16 cellular contexts compared by ENCODE assay signal in the genomic region with DNA sequence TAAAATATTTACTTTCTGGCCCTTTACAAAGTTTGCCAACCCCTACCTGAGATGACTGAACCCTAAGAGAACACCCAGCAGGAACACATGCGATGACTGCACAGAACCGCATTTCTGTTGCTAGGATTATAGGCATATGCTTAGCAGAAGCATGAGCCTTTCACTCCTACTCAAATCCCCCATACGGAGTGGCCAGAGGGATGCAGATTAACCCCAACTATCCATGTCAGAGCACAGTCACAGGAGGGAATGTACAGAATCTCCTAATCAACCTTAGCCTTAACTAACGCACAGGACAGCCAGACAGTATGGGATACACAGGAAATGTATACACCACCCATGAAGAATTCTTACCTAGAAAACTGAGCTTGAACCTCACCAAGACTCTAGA. TPM values are rescaled to one million over a fixed set of nuclear protein-coding genes. Genes with fewer than 3 reads are reported as not detected.
DNase-seq lines count a peak whose midpoint lies in the region; ATAC-seq and TF ChIP-seq lines count a peak whose summit lies in the region.
"Had no signal": no experiment of that assay in that cellular context is flagged by ENCODE, and none has a peak within 500 bp of the region (broad histone marks: within the 10 kb centered on the region; RNA-seq: fewer than 3 reads in every experiment).

No MANE protein-coding gene starts in this region.

- no TSS peak for BruUV-seq in MCF 10A (replicated peaks; lab: Mats Ljungman, UMichigan)

- H3K4me1 ChIP-seq in HUES6 (ENCODE audit: control insufficient read depth, insufficient read depth, low read length) (peaks cover 19% of the 10 kb centered on the region), neutrophil (ENCODE audit: control insufficient read depth in 1 of 2, insufficient read depth in 1 of 2, low read depth in 1 of 2, low read length in 1 of 2) (peaks cover 66 to 67% of the 10 kb centered on the region in 2 experiments), ovary (ENCODE audit: insufficient read depth) (peaks cover 10% of the 10 kb centered on the region)

- H3K4me1 Mint-ChIP-seq in T-helper 2 cell treated with Interferon-gamma antibody and Interleukin-4, amounts not matched to agents 5 μg/mL and 100 μg/mL, for 36 hours (ENCODE audit: low read depth) = peaks cover 54% of the 10 kb centered on the region
- H3K4me1 Mint-ChIP-seq in MCF 10A (ENCODE audit: insufficient read depth, unreplicated experiment) = peaks cover 53% of the 10 kb centered on the region

- H3K36me3 ChIP-seq in HUES6 (ENCODE audit: control insufficient read depth, insufficient read depth, low read length) (peaks cover 74% of the 10 kb centered on the region), neutrophil (peaks cover 5% of the 10 kb centered on the region), ovary (no peaks in the 10 kb centered on the region)

- TF ChIP-seq CTCF in neutrophil (IDR thresholded peaks at IDR 0.05) = no peak
- no peak for TF ChIP-seq CTCF in MCF 10A (IDR thresholded peaks at IDR 0.05; ENCODE audit: unreplicated experiment)
- TF ChIP-seq CTCF in ovary (IDR thresholded peaks at IDR 0.05) = no peak

- H3K27ac ChIP-seq in HUES6 (ENCODE audit: low read depth, low read length) (no peak overlapping the region), neutrophil (peak overlapping the region; percentile 68), ovary (no peak overlapping the region)
- H3K27ac ChIP-seq: coronary artery, upper lobe of left lung had no signal

- CTCF ChIA-PET in MCF 10A (lab: Yijun Ruan, JAX) = interaction anchor here (3.1 kb wide), 1 partner anchor 16 kb away, joined by 15 read pairs; no protein-coding TSS in a partner anchor

- H3K9ac ChIP-seq in HUES6 (ENCODE audit: low read length) = peak overlapping the region; percentile 22

- intact Hi-C loops in MCF 10A (cut with micrococcal nuclease) = no loop called here
- intact Hi-C loops in ovary (cut with DNase I) = no loop called here

- H3K27me3 Mint-ChIP-seq in T-helper 2 cell treated with Interferon-gamma antibody and Interleukin-4, amounts not matched to agents 5 μg/mL and 100 μg/mL, for 36 hours (ENCODE audit: low read depth) = no peaks in the 10 kb centered on the region
- no peaks in the 10 kb centered on the region for H3K27me3 Mint-ChIP-seq in MCF 10A (ENCODE audit: insufficient read depth, unreplicated experiment)
- H3K27me3 Mint-ChIP-seq: naive thymus-derived CD4-positive, alpha-beta T cell had no signal

- TF ChIP-seq POLR2A in ovary (IDR thresholded peaks at IDR 0.05) = no peak

- POLR2A ChIA-PET in MCF 10A (lab: Yijun Ruan, JAX) = no interaction called here

- H3K27ac Mint-ChIP-seq in T-helper 2 cell treated with Interferon-gamma antibody and Interleukin-4, amounts not matched to agents 5 μg/mL and 100 μg/mL, for 36 hours = peak overlapping the region; percentile 62
- H3K27ac Mint-ChIP-seq in MCF 10A (ENCODE audit: low read depth, unreplicated experiment) = no peak overlapping the region

- no peak for DNase-seq in T-helper 2 cell treated with Interferon-gamma antibody and Interleukin-4, amounts not matched to agents 5 μg/mL and 100 μg/mL, for 36 hours (ENCODE audit: low spot score)
- DNase-seq in T-helper 2 cell = no peak
- DNase-seq in amniotic epithelial cell (ENCODE audit: low read depth) = peak; percentile 57
- no peak for DNase-seq in MCF 10A (ENCODE audit: unreplicated experiment)
- no peak for DNase-seq in ovary
- DNase-seq: 8988T; amniotic stem cell; naive thymus-derived CD4-positive, alpha-beta T cell; NCI-H1417 treated with DMSO at 0.1 percent for 48 hours; stimulated activated CD8-positive, alpha-beta memory T cell treated with anti-CD3 and anti-CD28 coated beads, Interleukin-4, amount 100 ng/mL, for 48 hours; upper lobe of left lung had no signal

- H3K4me3 Mint-ChIP-seq in T-helper 2 cell treated with Interferon-gamma antibody and Interleukin-4, amounts not matched to agents 5 μg/mL and 100 μg/mL, for 36 hours = peak overlapping the region; percentile 53
- H3K4me3 Mint-ChIP-seq in MCF 10A (ENCODE audit: unreplicated experiment) = no peak overlapping the region

- ATAC-seq in GM18909 (IDR thresholded peaks at IDR 0.05; ENCODE audit: poor library complexity, unreplicated experiment) = no peak
- ATAC-seq: esophagus mucosa; naive thymus-derived CD4-positive, alpha-beta T cell had no signal

- peaks cover 37% of the 10 kb centered on the region for H3K36me3 Mint-ChIP-seq in T-helper 2 cell treated with Interferon-gamma antibody and Interleukin-4, amounts not matched to agents 5 μg/mL and 100 μg/mL, for 36 hours (ENCODE audit: low read depth)
- peaks cover 52% of the 10 kb centered on the region for H3K36me3 Mint-ChIP-seq in MCF 10A (ENCODE audit: insufficient read depth, unreplicated experiment)

- H3K9me3 ChIP-seq in HUES6 (ENCODE audit: control insufficient read depth, insufficient read depth, low read depth, low read length) (no peaks in the 10 kb centered on the region), neutrophil (no peaks in the 10 kb centered on the region), ovary (no peaks in the 10 kb centered on the region)
- H3K9me3 ChIP-seq: upper lobe of left lung had no signal

- no peak for TF ChIP-seq EP300 in ovary (IDR thresholded peaks at IDR 0.05)

- H3K9me3 Mint-ChIP-seq in T-helper 2 cell treated with Interferon-gamma antibody and Interleukin-4, amounts not matched to agents 5 μg/mL and 100 μg/mL, for 36 hours = no peaks in the 10 kb centered on the region
- no peaks in the 10 kb centered on the region for H3K9me3 Mint-ChIP-seq in MCF 10A (ENCODE audit: unreplicated experiment)

- no peaks in the 10 kb centered on the region for H3K27me3 ChIP-seq in HUES6 (ENCODE audit: control insufficient read depth, insufficient read depth, low read length)
- H3K27me3 ChIP-seq in neutrophil = no peaks in the 10 kb centered on the region
- no peaks in the 10 kb centered on the region for H3K27me3 ChIP-seq in ovary
- H3K27me3 ChIP-seq: upper lobe of left lung had no signal

- 34 to 40% (median 35%) methylated on average over 4 of the region's 4 CpGs for WGBS in ovary, 3 donors

- H3K4me3 ChIP-seq in HUES6 (ENCODE audit: low read depth, low read length) (no peak overlapping the region), neutrophil (ENCODE audit: low read depth in 1 of 2, low read length in 1 of 2) (no peak overlapping the region), ovary (no peak overlapping the region)
- H3K4me3 ChIP-seq: coronary artery, upper lobe of left lung had no signal

RNA-seq across cellular contexts. Expression of gene HPS4, which starts 6.2 kb away (rescaled TPM):
- 35.6 and 38.3 TPM in 2 replicates for total RNA-seq in MCF 10A (2022)
- total RNA-seq in ovary = 10 to 100 TPM; 24.1 to 37.8 (median 34.0) TPM
- polyA plus RNA-seq in ovary = 10 to 100 TPM; 18.9 to 27.5 TPM

RNA-seq across cellular contexts. Expression of gene SRRD, which starts 6.3 kb away (rescaled TPM):
- 22.4 and 27.9 TPM in 2 replicates for total RNA-seq in MCF 10A (2022)
- total RNA-seq in ovary = 10 to 100 TPM in 5 of 7 donors, 1 to 10 TPM in 2; 7.3 to 25.2 (median 18.4) TPM
- polyA plus RNA-seq in ovary = 10 to 100 TPM in 1 of 2 donors, 1 to 10 TPM in 1; 8.2 to 23.4 TPM

RNA-seq across cellular contexts. Expression of gene TFIP11, which starts 34.9 kb away (rescaled TPM):
- total RNA-seq in MCF 10A (2022) (41.0 and 58.9 TPM in 2 replicates), ovary (10 to 100 TPM; 10.8 to 31.0 (median 26.3) TPM)
- 10 to 100 TPM; 14.0 to 28.9 TPM for polyA plus RNA-seq in ovary

RNA-seq across cellular contexts. Expression of gene ASPHD2, which starts 48.3 kb away (rescaled TPM):
- total RNA-seq in MCF 10A (2022) (4.0 and 4.8 TPM in 2 replicates), ovary (1 to 10 TPM in 1 of 7 donors, under 1 TPM in 6; 0.34 to 1.4 (median 0.55) TPM)
- polyA plus RNA-seq in ovary = under 1 TPM; 0.28 to 0.52 TPM
